1 cellular context compared by ENCODE assay signal in genomic region chr9:104779946-104780539, GRCh38.
TF ChIP-seq lines count a peak whose summit lies in the region.

No MANE protein-coding gene starts in this region.

TF ChIP-seq in GM12878, 131 proteins besides CTCF, POLR2A, EP300 and RAD21:
- TF ChIP-seq RCOR1 (conservative IDR thresholded peaks at IDR 0.05; ENCODE audit: low read depth, low read length): no peak
- TF ChIP-seq TCF3 (IDR thresholded peaks at IDR 0.05; ENCODE audit: borderline replicate concordance, insufficient read depth, low read depth, low read length): no peak
- TF ChIP-seq ZNF24 (IDR thresholded peaks at IDR 0.05): no peak
- TF ChIP-seq TAF1 (IDR thresholded peaks at IDR 0.05; ENCODE audit: borderline replicate concordance, low read depth, low read length): no peak
- TF ChIP-seq MYB (IDR thresholded peaks at IDR 0.05; ENCODE audit: borderline replicate concordance, low read depth, low read length): no peak
- no peak for TF ChIP-seq ZNF207 (IDR thresholded peaks at IDR 0.05; ENCODE audit: borderline replicate concordance)
- no peak for TF ChIP-seq RUNX3 (IDR thresholded peaks at IDR 0.05; ENCODE audit: low read length)
- TF ChIP-seq BMI1 (IDR thresholded peaks at IDR 0.05; ENCODE audit: borderline replicate concordance): no peak
- TF ChIP-seq SMARCA5 (IDR thresholded peaks at IDR 0.05): no peak
- TF ChIP-seq SKIL (IDR thresholded peaks at IDR 0.05; ENCODE audit: low read depth, poor library complexity, severe bottlenecking): no peak
- TF ChIP-seq NR2C1 (IDR thresholded peaks at IDR 0.05): no peak
- TF ChIP-seq NFIC (IDR thresholded peaks at IDR 0.05; ENCODE audit: low read depth, low read length): no peak
- TF ChIP-seq GABPA (IDR thresholded peaks at IDR 0.05; ENCODE audit: low read depth): no peak
- no peak for TF ChIP-seq CREB1 (IDR thresholded peaks at IDR 0.05; ENCODE audit: low read depth)
- no peak for TF ChIP-seq EGR1 (IDR thresholded peaks at IDR 0.05; ENCODE audit: borderline replicate concordance in 1 of 2, low read depth in 2 of 2, low read length in 2 of 2)
- no peak for TF ChIP-seq PAX5 (IDR thresholded peaks at IDR 0.05; ENCODE audit: borderline replicate concordance, low read depth, low read length)
- no peak for TF ChIP-seq SRF (IDR thresholded peaks at IDR 0.05; ENCODE audit: low read depth in 2 of 2, low read length in 2 of 2)
